16 cellular contexts compared by ENCODE assay signal in the genomic region with DNA sequence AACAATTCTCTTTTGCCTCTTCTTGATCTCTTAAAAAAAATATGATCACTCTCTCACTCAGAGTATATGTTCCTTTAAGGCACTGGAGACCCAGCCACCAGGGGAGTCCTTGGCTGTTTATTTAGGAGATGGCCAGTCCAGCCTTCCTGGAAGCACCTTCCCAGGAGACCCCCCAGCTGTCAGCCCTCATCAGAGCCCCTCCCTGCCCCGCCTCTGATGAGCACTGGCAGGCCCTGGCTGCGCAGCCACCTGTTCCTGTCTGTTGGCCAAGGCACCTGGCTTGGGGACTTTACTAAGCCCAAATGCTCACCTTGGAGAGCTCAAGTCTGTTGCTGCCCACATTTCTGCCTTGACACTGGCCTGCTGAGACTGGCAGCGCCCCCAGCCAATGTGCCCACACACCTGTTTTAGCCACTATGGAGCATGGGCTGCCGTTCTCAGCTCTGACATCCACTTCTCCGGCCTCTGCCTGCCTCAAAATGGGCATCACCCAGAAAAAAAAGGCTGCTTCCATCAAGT.
DNase-seq lines count a peak whose midpoint lies in the region; ATAC-seq and TF ChIP-seq lines count a peak whose summit lies in the region.
"Had no signal": no experiment of that assay in that cellular context is flagged by ENCODE, and none has a peak within 500 bp of the region (broad histone marks: within the 10 kb centered on the region; RNA-seq: fewer than 3 reads in every experiment).

No MANE protein-coding gene starts in this region.

- no peak overlapping the region for H3K4ac ChIP-seq in trophoblast cell (ENCODE audit: low read depth, low read length)

- H3K36me3 Mint-ChIP-seq in activated CD4-positive, alpha-beta T cell treated with anti-CD3 and anti-CD28 coated beads for 36 hours (ENCODE audit: low read depth), result peaks cover 36% of the 10 kb centered on the region

- H3K4me3 ChIP-seq in WERI-Rb-1 (ENCODE audit: low read depth, low read length) (no peak overlapping the region), trophoblast cell (ENCODE audit: low read depth, low read length) (no peak overlapping the region)

- CTCF ChIA-PET in activated CD4-positive, alpha-beta T cell treated with anti-CD3 and anti-CD28 coated beads for 36 hours (lab: Charles Lee), result interaction anchor here (0.7 to 1.0 kb wide), 2 partner anchors 17 to 171 kb away, joined by 3 read pairs; no protein-coding TSS in a partner anchor

- H3K9me3 ChIP-seq in WERI-Rb-1 (ENCODE audit: severe bottlenecking), result no peaks in the 10 kb centered on the region
- H3K9me3 ChIP-seq in trophoblast cell (ENCODE audit: insufficient read depth, low read depth, low read length), result no peaks in the 10 kb centered on the region
- H3K9me3 ChIP-seq: BE2C had no signal

- no peak overlapping the region for H3K18ac ChIP-seq in trophoblast cell (ENCODE audit: low read length)

- peak overlapping the region; percentile 19 for H3K27ac Mint-ChIP-seq in activated CD4-positive, alpha-beta T cell treated with anti-CD3 and anti-CD28 coated beads for 36 hours
- no peak overlapping the region for H3K27ac Mint-ChIP-seq in stimulated activated naive CD8-positive, alpha-beta T cell treated with anti-CD3 and anti-CD28 coated beads, Interleukin-15, amount 100 ng/mL, for 72 hours

- peaks cover 24% of the 10 kb centered on the region for H3K4me1 Mint-ChIP-seq in activated CD4-positive, alpha-beta T cell treated with anti-CD3 and anti-CD28 coated beads for 36 hours
- H3K4me1 Mint-ChIP-seq in stimulated activated naive CD8-positive, alpha-beta T cell treated with anti-CD3 and anti-CD28 coated beads, Interleukin-15, amount 100 ng/mL, for 72 hours, result peaks cover 12% of the 10 kb centered on the region

- no peaks in the 10 kb centered on the region for H3K9me3 Mint-ChIP-seq in activated CD4-positive, alpha-beta T cell treated with anti-CD3 and anti-CD28 coated beads for 36 hours (ENCODE audit: low read depth)
- no peaks in the 10 kb centered on the region for H3K9me3 Mint-ChIP-seq in stimulated activated naive CD8-positive, alpha-beta T cell treated with anti-CD3 and anti-CD28 coated beads, Interleukin-15, amount 100 ng/mL, for 72 hours

- H3K4me2 ChIP-seq in trophoblast cell (ENCODE audit: low read length), result no peak overlapping the region

- no peak overlapping the region for H3K23ac ChIP-seq in trophoblast cell (ENCODE audit: low read length)

- H3K9ac ChIP-seq in trophoblast cell (ENCODE audit: low read length), result no peak overlapping the region

- no peak overlapping the region for H3K4me3 Mint-ChIP-seq in activated CD4-positive, alpha-beta T cell treated with anti-CD3 and anti-CD28 coated beads for 36 hours
- no peak overlapping the region for H3K4me3 Mint-ChIP-seq in stimulated activated naive CD8-positive, alpha-beta T cell treated with anti-CD3 and anti-CD28 coated beads, Interleukin-15, amount 100 ng/mL, for 72 hours

- H3K27ac ChIP-seq in WERI-Rb-1, result no peak overlapping the region
- H3K27ac ChIP-seq in trophoblast cell (ENCODE audit: low read depth, low read length), result no peak overlapping the region

- no peak overlapping the region for H3K14ac ChIP-seq in trophoblast cell (ENCODE audit: low read length)

- peaks cover 2 to 3% of the 10 kb centered on the region in 2 experiments for H3K4me1 ChIP-seq in trophoblast cell (ENCODE audit: control insufficient read depth in 1 of 2, insufficient read depth in 2 of 2, low read length in 2 of 2)
- H3K4me1 ChIP-seq: BE2C had no signal

- H4K91ac ChIP-seq in trophoblast cell (ENCODE audit: low read depth, low read length), result no peak overlapping the region

- no peak for TF ChIP-seq CTCF in WERI-Rb-1 (IDR thresholded peaks at IDR 0.05; ENCODE audit: low read depth, low read length)

- no peak overlapping the region for H4K8ac ChIP-seq in trophoblast cell (ENCODE audit: low read depth, low read length)

- no peak for ATAC-seq in activated CD4-positive, alpha-beta T cell treated with anti-CD3 and anti-CD28 coated beads for 36 hours
- ATAC-seq in stimulated activated naive CD8-positive, alpha-beta T cell treated with anti-CD3 and anti-CD28 coated beads, Interleukin-15, amount 100 ng/mL, for 72 hours, result no peak
- ATAC-seq in GM21423 (IDR thresholded peaks at IDR 0.05; ENCODE audit: unreplicated experiment), result no peak

- POLR2A ChIA-PET in activated CD4-positive, alpha-beta T cell treated with anti-CD3 and anti-CD28 coated beads for 36 hours (lab: Charles Lee), result no interaction called here

- no peaks in the 10 kb centered on the region for H3K27me3 Mint-ChIP-seq in activated CD4-positive, alpha-beta T cell treated with anti-CD3 and anti-CD28 coated beads for 36 hours
- no peaks in the 10 kb centered on the region for H3K27me3 Mint-ChIP-seq in stimulated activated naive CD8-positive, alpha-beta T cell treated with anti-CD3 and anti-CD28 coated beads, Interleukin-15, amount 100 ng/mL, for 72 hours

- H4K12ac ChIP-seq in trophoblast cell (ENCODE audit: low read depth, low read length), result peak overlapping the region; percentile 57

- no peak overlapping the region for H2BK120ac ChIP-seq in trophoblast cell (ENCODE audit: insufficient read depth, low read length, poor library complexity)

- H3K36me3 ChIP-seq in WERI-Rb-1, result no peaks in the 10 kb centered on the region
- H3K36me3 ChIP-seq in trophoblast cell (ENCODE audit: control insufficient read depth in 1 of 2, insufficient read depth in 2 of 2, low read length in 2 of 2), result peaks cover 0 to 4% of the 10 kb centered on the region in 2 experiments
- H3K36me3 ChIP-seq: BE2C had no signal

- DNase-seq in activated CD4-positive, alpha-beta T cell treated with anti-CD3 and anti-CD28 coated beads for 36 hours, result no peak
- no peak for DNase-seq in activated CD4-positive, alpha-beta T cell treated with anti-CD3 and anti-CD28 coated beads for 48 hours
- peak; percentile 62 for DNase-seq in NCI-H2171 (lab: John Stamatoyannopoulos, UW)
- peak; percentile 13 for DNase-seq in WERI-Rb-1
- DNase-seq in trophoblast cell, result no peak
- DNase-seq in stimulated activated naive CD8-positive, alpha-beta T cell treated with anti-CD3 and anti-CD28 coated beads, Interleukin-15, amount 100 ng/mL, for 72 hours, result no peak
- DNase-seq: BE2C; COR-L47; DND-41; H7; Kasumi-1; NCI-H1694 treated with DMSO at 0.1 percent for 48 hours; NCI-H2227 treated with DMSO at 0.1 percent for 48 hours; NCI-H510A; NK-92 treated with Interleukin-12 subunit alpha and Interleukin-12 subunit beta, amount 100 ng/mL, for 24 hours had no signal

- intact Hi-C loops in activated CD4-positive, alpha-beta T cell treated with anti-CD3 and anti-CD28 coated beads for 36 hours (cut with DNase I, micrococcal nuclease), result no loop called here

- WGBS in trophoblast cell (ENCODE audit: extremely low coverage, insufficient coverage, insufficient read length), result no CpG with 5 or more reads among the region's 5 CpGs

- H2AK5ac ChIP-seq in trophoblast cell (ENCODE audit: low read length), result no peak overlapping the region

- no peaks in the 10 kb centered on the region for H3K79me2 ChIP-seq in trophoblast cell (ENCODE audit: control insufficient read depth, insufficient read depth, low read length, poor library complexity)

- no peaks in the 10 kb centered on the region for H3K27me3 ChIP-seq in WERI-Rb-1 (ENCODE audit: insufficient read depth, low read depth, severe bottlenecking)
- H3K27me3 ChIP-seq in trophoblast cell (ENCODE audit: insufficient read depth, low read length), result no peaks in the 10 kb centered on the region
- H3K27me3 ChIP-seq: BE2C had no signal

- H2BK5ac ChIP-seq in trophoblast cell (ENCODE audit: low read depth, low read length, poor library complexity), result no peak overlapping the region

- H2AFZ ChIP-seq in trophoblast cell (ENCODE audit: insufficient read depth, low read length, poor library complexity), result no peak overlapping the region

- peaks cover 5% of the 10 kb centered on the region for H3K79me1 ChIP-seq in trophoblast cell (ENCODE audit: low read length)

- no peak overlapping the region for H2BK12ac ChIP-seq in trophoblast cell (ENCODE audit: low read length)

Comparison
In these comparisons a context has a peak if more than half of its experiments do, and no peak if none do; other contexts are left out.
1. DNase-seq: peak in NCI-H2171 (single experiment) and WERI-Rb-1 (single experiment); none in activated CD4-positive, alpha-beta T cell treated with anti-CD3 and anti-CD28 coated beads for 36 hours (single experiment), activated CD4-positive, alpha-beta T cell treated with anti-CD3 and anti-CD28 coated beads for 48 hours (single experiment), trophoblast cell (0 of 2) and stimulated activated naive CD8-positive, alpha-beta T cell treated with anti-CD3 and anti-CD28 coated beads, Interleukin-15, amount 100 ng/mL, for 72 hours (0 of 2).